22 cellular contexts compared by ENCODE assay signal in the genomic region with DNA sequence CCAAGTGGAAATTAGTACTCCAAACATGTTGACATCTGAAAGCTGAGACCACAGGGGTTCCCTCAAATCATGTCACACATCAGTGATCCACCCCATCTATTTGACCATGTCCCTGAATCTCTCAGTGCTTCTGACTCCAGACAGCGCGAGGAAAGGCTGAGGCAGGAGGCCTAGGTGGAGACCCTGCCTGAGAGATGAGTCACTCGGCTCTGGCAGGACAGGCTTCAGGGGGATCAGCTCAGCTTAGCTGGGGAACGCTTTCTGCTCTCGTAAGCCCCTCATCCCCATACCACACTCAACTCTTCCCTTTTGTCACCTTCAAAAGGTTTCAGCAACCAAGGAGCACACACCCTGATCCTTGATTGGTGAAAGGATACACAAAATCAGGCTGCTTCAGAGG. TPM values are rescaled to one million over a fixed set of nuclear protein-coding genes. Genes with fewer than 3 reads are reported as not detected.
A peak's percentile ranks its signal among the peaks of the same experiment; 100 is the strongest.
DNase-seq lines count a peak whose midpoint lies in the region; ATAC-seq, FAIRE-seq and TF ChIP-seq lines count a peak whose summit lies in the region.
"Had no signal": no experiment of that assay in that cellular context is flagged by ENCODE, and none has a peak within 500 bp of the region (broad histone marks: within the 10 kb centered on the region; RNA-seq: fewer than 3 reads in every experiment).

No MANE protein-coding gene starts in this region.

- no peak overlapping the region; a peak in 1 of 4 replicates for H3K9ac ChIP-seq in K562 (ENCODE audit: insufficient read depth in 1 of 2, low read depth in 2 of 2, low read length in 2 of 2)
- H3K9ac ChIP-seq in smooth muscle cell (ENCODE audit: low read depth) = no peak overlapping the region

- H2AFZ ChIP-seq in K562 (ENCODE audit: low read depth, low read length) = no peak overlapping the region
- H2AFZ ChIP-seq in smooth muscle cell (ENCODE audit: low read depth) = no peak overlapping the region

- WGBS in K562 (ENCODE audit: insufficient coverage, low coverage, missing lambda C conversion rate) = 14% methylated on average over 5 of the region's 5 CpGs
- WGBS in smooth muscle cell (ENCODE audit: low lambda C conversion rate) = 19% methylated on average over 5 of the region's 5 CpGs

- CTCF ChIA-PET in activated CD4-positive, alpha-beta T cell treated with anti-CD3 and anti-CD28 coated beads for 36 hours (lab: Charles Lee) = interaction anchor here (0.6 kb wide), 2 partner anchors 242 to 345 kb away, joined by 3 to 4 read pairs; partner anchors contain the start of gene ATAD2B
- CTCF ChIA-PET in K562 (lab: Yijun Ruan, JAX; ENCODE audit: low intra/inter-chr PET ratio) = no interaction called here

- H3K9me3 Mint-ChIP-seq in activated CD4-positive, alpha-beta T cell treated with anti-CD3 and anti-CD28 coated beads, Interleukin-2, amount 10 ng/mL, durations not matched to agents 24 days and 14 days = no peaks in the 10 kb centered on the region
- no peaks in the 10 kb centered on the region for H3K9me3 Mint-ChIP-seq in activated CD4-positive, alpha-beta T cell treated with anti-CD3 and anti-CD28 coated beads for 36 hours (ENCODE audit: low read depth)
- H3K9me3 Mint-ChIP-seq: CD4-positive, alpha-beta memory T cell had no signal

- no peak for FAIRE-seq in K562 (lab: Jason Lieb, UNC)
- FAIRE-seq: GM12878, GM18507, H54 had no signal

- no TSS peak for BruUV-seq in K562 (replicated peaks; lab: Mats Ljungman, UMichigan)

- H3K27ac ChIP-seq in WERI-Rb-1 (no peak overlapping the region), K562 (ENCODE audit: extremely low read depth, low read depth, low read length) (no peak overlapping the region), smooth muscle cell (ENCODE audit: low read depth) (no peak overlapping the region), caudate nucleus (ENCODE audit: low read depth, low read length) (no peak overlapping the region)

- in situ Hi-C loops in K562 (cut with MboI) = no loop called here

- TF ChIP-seq RAD21 in K562 (CRISPR knock-in tag; conservative IDR thresholded peaks at IDR 0.05 in 1 of 2, IDR thresholded peaks at IDR 0.05 in 1 of 2) = no peak

- DNase-seq in activated CD4-positive, alpha-beta T cell treated with anti-CD3 and anti-CD28 coated beads, Interleukin-2, amount 10 ng/mL, durations not matched to agents 24 days and 14 days = peak; percentile 47
- DNase-seq in activated CD4-positive, alpha-beta T cell treated with anti-CD3 and anti-CD28 coated beads for 36 hours = no peak
- DNase-seq in WERI-Rb-1 (peak; percentile 61), K562 (ENCODE audit: extremely low read depth in 1 of 4, low spot score in 3 of 4) (no peak), smooth muscle cell (lab: John Stamatoyannopoulos, UW; ENCODE audit: unreplicated experiment) (no peak), caudate nucleus (lab: John Stamatoyannopoulos, UW) (no peak)
- DNase-seq: 8988T; C1 segment of cervical spinal cord; Calu3; CD4-positive, alpha-beta memory T cell; COR-L47; DMS153; DND-41; GDM1; GOT3; HFFc6 had no signal

- H3K27me3 ChIP-seq in WERI-Rb-1 (ENCODE audit: insufficient read depth, low read depth, severe bottlenecking) = no peaks in the 10 kb centered on the region
- peaks cover 5 to 24% of the 10 kb centered on the region in 2 experiments; a peak in 4 of 5 replicates for H3K27me3 ChIP-seq in K562 (ENCODE audit: control insufficient read depth in 2 of 2, insufficient read depth in 2 of 2, low read length in 2 of 2)
- H3K27me3 ChIP-seq in smooth muscle cell (ENCODE audit: low read depth) = no peaks in the 10 kb centered on the region

- H3K4me2 ChIP-seq in K562 (ENCODE audit: insufficient read depth, low read length) (no peak overlapping the region), smooth muscle cell (peak overlapping the region; percentile 35)

- POLR2A ChIA-PET in activated CD4-positive, alpha-beta T cell treated with anti-CD3 and anti-CD28 coated beads for 36 hours (lab: Charles Lee) = interaction anchor here (0.7 kb wide), 1 partner anchor 61 kb away, joined by 3 read pairs; no protein-coding TSS in a partner anchor
- POLR2A ChIA-PET in K562 (lab: Yijun Ruan, JAX) = no interaction called here

- H3K79me2 ChIP-seq in K562 (ENCODE audit: control insufficient read depth, insufficient read depth, low read length) (no peaks in the 10 kb centered on the region), smooth muscle cell (ENCODE audit: low read depth) (no peaks in the 10 kb centered on the region)

- peaks cover 7% of the 10 kb centered on the region for H3K27me3 Mint-ChIP-seq in activated CD4-positive, alpha-beta T cell treated with anti-CD3 and anti-CD28 coated beads, Interleukin-2, amount 10 ng/mL, durations not matched to agents 24 days and 14 days
- peaks cover 4% of the 10 kb centered on the region for H3K27me3 Mint-ChIP-seq in activated CD4-positive, alpha-beta T cell treated with anti-CD3 and anti-CD28 coated beads for 36 hours

- H3K36me3 Mint-ChIP-seq in activated CD4-positive, alpha-beta T cell treated with anti-CD3 and anti-CD28 coated beads, Interleukin-2, amount 10 ng/mL, durations not matched to agents 24 days and 14 days (ENCODE audit: low read depth) = no peaks in the 10 kb centered on the region
- H3K36me3 Mint-ChIP-seq in activated CD4-positive, alpha-beta T cell treated with anti-CD3 and anti-CD28 coated beads for 36 hours (ENCODE audit: low read depth) = no peaks in the 10 kb centered on the region
- H3K36me3 Mint-ChIP-seq: CD4-positive, alpha-beta memory T cell had no signal

- intact Hi-C loops in activated CD4-positive, alpha-beta T cell treated with anti-CD3 and anti-CD28 coated beads, Interleukin-2, amount 10 ng/mL, durations not matched to agents 24 days and 14 days (cut with micrococcal nuclease) = no loop called here
- intact Hi-C loops in activated CD4-positive, alpha-beta T cell treated with anti-CD3 and anti-CD28 coated beads for 36 hours (cut with DNase I, micrococcal nuclease) = no loop called here
- intact Hi-C loops in K562 (cut with micrococcal nuclease) = no loop called here

- no peak overlapping the region for H3K4me3 Mint-ChIP-seq in activated CD4-positive, alpha-beta T cell treated with anti-CD3 and anti-CD28 coated beads, Interleukin-2, amount 10 ng/mL, durations not matched to agents 24 days and 14 days
- H3K4me3 Mint-ChIP-seq in activated CD4-positive, alpha-beta T cell treated with anti-CD3 and anti-CD28 coated beads for 36 hours = no peak overlapping the region
- H3K4me3 Mint-ChIP-seq: CD4-positive, alpha-beta memory T cell; HFFc6 had no signal

- TF ChIP-seq POLR2A in K562 (conservative IDR thresholded peaks at IDR 0.05) = no peak

- H3K36me3 ChIP-seq in WERI-Rb-1 = no peaks in the 10 kb centered on the region
- H3K36me3 ChIP-seq in K562 (ENCODE audit: control insufficient read depth, insufficient read depth, low read length) = no peaks in the 10 kb centered on the region
- no peaks in the 10 kb centered on the region for H3K36me3 ChIP-seq in smooth muscle cell (ENCODE audit: low read depth)
- H3K36me3 ChIP-seq: HAP-1 had no signal

- no peak for TF ChIP-seq EP300 in K562 (IDR thresholded peaks at IDR 0.05; ENCODE audit: low read length)

- ATAC-seq in activated CD4-positive, alpha-beta T cell treated with anti-CD3 and anti-CD28 coated beads for 36 hours = no peak
- no peak for ATAC-seq in K562
- ATAC-seq in GM19463 (IDR thresholded peaks at IDR 0.05; ENCODE audit: unreplicated experiment) = no peak
- ATAC-seq: GM12878 had no signal

- H3K4me3 ChIP-seq in WERI-Rb-1 (ENCODE audit: low read depth, low read length) = no peak overlapping the region
- H3K4me3 ChIP-seq in K562 = no peak overlapping the region
- no peak overlapping the region for H3K4me3 ChIP-seq in smooth muscle cell
- H3K4me3 ChIP-seq: GM12878, HAP-1 had no signal

- H3K27ac Mint-ChIP-seq in activated CD4-positive, alpha-beta T cell treated with anti-CD3 and anti-CD28 coated beads, Interleukin-2, amount 10 ng/mL, durations not matched to agents 24 days and 14 days = no peak overlapping the region
- no peak overlapping the region for H3K27ac Mint-ChIP-seq in activated CD4-positive, alpha-beta T cell treated with anti-CD3 and anti-CD28 coated beads for 36 hours
- H3K27ac Mint-ChIP-seq: CD4-positive, alpha-beta memory T cell; HFFc6 had no signal

- H3K4me1 ChIP-seq in K562 (replicated peaks in 1 of 2; ENCODE audit: control insufficient read depth in 2 of 2, insufficient read depth in 2 of 2, low read length in 2 of 2) (peaks cover 0 to 4% of the 10 kb centered on the region in 2 experiments; a peak in 1 of 5 replicates), smooth muscle cell (ENCODE audit: low read depth) (no peaks in the 10 kb centered on the region)
- H3K4me1 ChIP-seq: HAP-1 had no signal

- no peaks in the 10 kb centered on the region for H3F3A ChIP-seq in smooth muscle cell (ENCODE audit: low read depth)

- no peaks in the 10 kb centered on the region for H3K4me1 Mint-ChIP-seq in activated CD4-positive, alpha-beta T cell treated with anti-CD3 and anti-CD28 coated beads, Interleukin-2, amount 10 ng/mL, durations not matched to agents 24 days and 14 days
- no peaks in the 10 kb centered on the region for H3K4me1 Mint-ChIP-seq in activated CD4-positive, alpha-beta T cell treated with anti-CD3 and anti-CD28 coated beads for 36 hours
- H3K4me1 Mint-ChIP-seq: CD4-positive, alpha-beta memory T cell had no signal

- TF ChIP-seq CTCF in WERI-Rb-1 (IDR thresholded peaks at IDR 0.05; ENCODE audit: low read depth, low read length) (no peak), K562 (IDR thresholded peaks at IDR 0.05 in 2 of 3, conservative IDR thresholded peaks at IDR 0.05 in 1 of 3; ENCODE audit: insufficient read depth in 2 of 3, low read depth in 1 of 3, low read length in 3 of 3) (no peak), smooth muscle cell (IDR thresholded peaks at IDR 0.05; ENCODE audit: borderline replicate concordance, insufficient read depth, poor library complexity, severe bottlenecking) (no peak)

- H4K20me1 ChIP-seq in K562 (replicated peaks; ENCODE audit: control insufficient read depth, insufficient read depth, low read length) (no peaks in the 10 kb centered on the region), smooth muscle cell (ENCODE audit: low read depth) (no peaks in the 10 kb centered on the region)

- H3K9me1 ChIP-seq in K562 (ENCODE audit: control insufficient read depth, insufficient read depth, low read length) = no peaks in the 10 kb centered on the region

- H3K9me3 ChIP-seq in WERI-Rb-1 (ENCODE audit: severe bottlenecking) (no peaks in the 10 kb centered on the region), K562 (replicated peaks; ENCODE audit: control insufficient read depth, insufficient read depth, low read depth, low read length) (no peaks in the 10 kb centered on the region), smooth muscle cell (replicated peaks; ENCODE audit: low read depth) (no peaks in the 10 kb centered on the region)
- H3K9me3 ChIP-seq: HAP-1 had no signal

RNA-seq across cellular contexts. Expression of gene FAM228A, which starts 5.8 kb away (rescaled TPM):
- total RNA-seq in activated CD4-positive, alpha-beta T cell treated with anti-CD3 and anti-CD28 coated beads, Interleukin-2, amount 10 ng/mL, durations not matched to agents 24 days and 14 days = not detected in 2 replicates
- under 1 TPM; 0.16 to 0.28 TPM for total RNA-seq in activated CD4-positive, alpha-beta T cell treated with anti-CD3 and anti-CD28 coated beads for 36 hours
- not detected in 2 replicates for total RNA-seq in K562 (2011; cell fraction: chromatin; rRNA removed; ENCODE audit: low replicate concordance)
- not detected in 2 replicates for total RNA-seq in K562 (2011; cell fraction: nucleolus; rRNA removed)
- total RNA-seq in K562 (2011; cell fraction: nucleoplasm; rRNA removed) = 0.31 TPM in 1 of 2 replicates, not detected in the other
- total RNA-seq in K562 (2014; rRNA removed) = not detected in 2 replicates
- total RNA-seq in K562 (2014; rRNA removed; fragmentation: Illumina TruSeq; extraction: Trizol) = not detected in 2 replicates
- total RNA-seq in K562 (2015; rRNA removed; fragmentation: Illumina TruSeq; extraction: Trizol) = not detected in 2 replicates
- total RNA-seq in K562 (2021) = not detected in 2 replicates
- polyA plus RNA-seq in K562 (2011; rRNA removed) = not detected in 2 replicates
- not detected in 2 replicates for polyA plus RNA-seq in K562 (2011; cell fraction: cytosol; rRNA removed)
- polyA plus RNA-seq in K562 (2011; cell fraction: nucleus; rRNA removed) = not detected in 2 replicates
- 0.07 TPM in 1 of 2 replicates, not detected in the other for polyA plus RNA-seq in K562 (2012)
- polyA plus RNA-seq in K562 (2014; fragmentation: Illumina TruSeq; extraction: Trizol) = not detected in 2 replicates
- polyA plus RNA-seq in K562 (2014; fragmentation: Nextera tagmentation; extraction: Ambion mirVana) = not detected
- not detected in 2 replicates for polyA plus RNA-seq in K562 (2014; rRNA removed)
- not detected in 2 replicates for polyA minus RNA-seq in K562 (2011; rRNA and poly(A)+ RNA removed)
- polyA minus RNA-seq in K562 (2011; cell fraction: cytosol; rRNA and poly(A)+ RNA removed) = not detected in 2 replicates
- polyA minus RNA-seq in K562 (2011; cell fraction: nucleus; rRNA and poly(A)+ RNA removed) = not detected in 2 replicates
- not detected in 2 replicates for total RNA-seq in smooth muscle cell
- polyA plus RNA-seq in smooth muscle cell = 0.27 and 0.57 TPM in 2 replicates
- total RNA-seq: A673, Calu3, GM12878, HFFc6 had no signal

RNA-seq across cellular contexts. Expression of gene FAM228B, which starts 45.8 kb away (rescaled TPM):
- total RNA-seq in activated CD4-positive, alpha-beta T cell treated with anti-CD3 and anti-CD28 coated beads, Interleukin-2, amount 10 ng/mL, durations not matched to agents 24 days and 14 days = 3.2 and 4.7 TPM in 2 replicates
- 10 to 100 TPM in 1 of 2 experiments, 1 to 10 TPM in 1; 5.2 to 10.5 TPM for total RNA-seq in activated CD4-positive, alpha-beta T cell treated with anti-CD3 and anti-CD28 coated beads for 36 hours
- 5.1 and 10.9 TPM in 2 replicates for total RNA-seq in K562 (2011; cell fraction: chromatin; rRNA removed; ENCODE audit: low replicate concordance)
- total RNA-seq in K562 (2011; cell fraction: nucleolus; rRNA removed) = 6.2 and 9.7 TPM in 2 replicates
- 6.1 and 7.9 TPM in 2 replicates for total RNA-seq in K562 (2011; cell fraction: nucleoplasm; rRNA removed)
- total RNA-seq in K562 (2014; rRNA removed) (1.9 and 2.0 TPM in 2 replicates), K562 (2014; rRNA removed; fragmentation: Illumina TruSeq; extraction: Trizol) (2.7 and 3.7 TPM in 2 replicates), K562 (2015; rRNA removed; fragmentation: Illumina TruSeq; extraction: Trizol) (3.6 and 3.7 TPM in 2 replicates), K562 (2021) (1.9 and 2.1 TPM in 2 replicates), smooth muscle cell (7.0 and 14.2 TPM in 2 replicates)
- polyA plus RNA-seq in K562 (2011; rRNA removed) (3.5 and 4.1 TPM in 2 replicates), K562 (2014; fragmentation: Illumina TruSeq; extraction: Trizol) (2.0 and 2.6 TPM in 2 replicates), K562 (2014; fragmentation: Nextera tagmentation; extraction: Ambion mirVana) (1 to 10 TPM; 1.1 to 1.3 TPM), K562 (2014; rRNA removed) (1.4 and 3.0 TPM in 2 replicates), smooth muscle cell (16.6 and 18.1 TPM in 2 replicates)
- polyA plus RNA-seq in K562 (2011; cell fraction: cytosol; rRNA removed) = 0.78 and 0.97 TPM in 2 replicates
- 3.2 and 6.5 TPM in 2 replicates for polyA plus RNA-seq in K562 (2011; cell fraction: nucleus; rRNA removed)
- polyA plus RNA-seq in K562 (2012) = 3.2 and 12.5 TPM in 2 replicates
- 3.6 and 7.8 TPM in 2 replicates for polyA minus RNA-seq in K562 (2011; rRNA and poly(A)+ RNA removed)
- 0.82 and 1.7 TPM in 2 replicates for polyA minus RNA-seq in K562 (2011; cell fraction: cytosol; rRNA and poly(A)+ RNA removed)
- polyA minus RNA-seq in K562 (2011; cell fraction: nucleus; rRNA and poly(A)+ RNA removed) = 5.7 and 10.3 TPM in 2 replicates

RNA-seq across cellular contexts. Expression of gene PFN4, which starts 45.9 kb away (rescaled TPM):
- 0.47 TPM in 1 of 2 replicates, not detected in the other for total RNA-seq in activated CD4-positive, alpha-beta T cell treated with anti-CD3 and anti-CD28 coated beads, Interleukin-2, amount 10 ng/mL, durations not matched to agents 24 days and 14 days
- under 1 TPM in 1 of 2 experiments, not detected in 1; 0.30 TPM for total RNA-seq in activated CD4-positive, alpha-beta T cell treated with anti-CD3 and anti-CD28 coated beads for 36 hours
- 0.39 TPM in 1 of 2 replicates, not detected in the other for total RNA-seq in K562 (2011; cell fraction: chromatin; rRNA removed; ENCODE audit: low replicate concordance)
- total RNA-seq in K562 (2011; cell fraction: nucleolus; rRNA removed) = not detected in 2 replicates
- not detected in 2 replicates for total RNA-seq in K562 (2011; cell fraction: nucleoplasm; rRNA removed)
- total RNA-seq in K562 (2014; rRNA removed) (0.45 and 0.65 TPM in 2 replicates), K562 (2014; rRNA removed; fragmentation: Illumina TruSeq; extraction: Trizol) (0.51 and 0.73 TPM in 2 replicates), K562 (2015; rRNA removed; fragmentation: Illumina TruSeq; extraction: Trizol) (0.41 and 0.54 TPM in 2 replicates), K562 (2021) (0.16 and 0.56 TPM in 2 replicates), smooth muscle cell (1.5 TPM in 1 of 2 replicates, not detected in the other)
- polyA plus RNA-seq in K562 (2011; rRNA removed) (0.26 TPM in 1 of 2 replicates, not detected in the other), K562 (2014; fragmentation: Illumina TruSeq; extraction: Trizol) (0.31 TPM in 1 of 2 replicates, not detected in the other), K562 (2014; fragmentation: Nextera tagmentation; extraction: Ambion mirVana) (under 1 TPM; 0.07 to 0.15 TPM), K562 (2014; rRNA removed) (not detected in 2 replicates), smooth muscle cell (0.85 and 1.0 TPM in 2 replicates)
- 0.18 TPM in 1 of 2 replicates, not detected in the other for polyA plus RNA-seq in K562 (2011; cell fraction: cytosol; rRNA removed)
- polyA plus RNA-seq in K562 (2011; cell fraction: nucleus; rRNA removed) = 0.24 and 0.37 TPM in 2 replicates
- 0.42 and 0.46 TPM in 2 replicates for polyA plus RNA-seq in K562 (2012)
- not detected in 2 replicates for polyA minus RNA-seq in K562 (2011; rRNA and poly(A)+ RNA removed)
- not detected in 2 replicates for polyA minus RNA-seq in K562 (2011; cell fraction: cytosol; rRNA and poly(A)+ RNA removed)
- polyA minus RNA-seq in K562 (2011; cell fraction: nucleus; rRNA and poly(A)+ RNA removed) = 1.00 and 1.6 TPM in 2 replicates
- total RNA-seq: A673; CD4-positive, alpha-beta memory T cell had no signal
- polyA plus RNA-seq: CD4-positive, alpha-beta memory T cell had no signal

Comparison
In these comparisons a context has a peak if more than half of its experiments do, and no peak if none do; other contexts are left out.
1. DNase-seq: peak in activated CD4-positive, alpha-beta T cell treated with anti-CD3 and anti-CD28 coated beads, Interleukin-2, amount 10 ng/mL, durations not matched to agents 24 days and 14 days (single experiment) and WERI-Rb-1 (single experiment); none in activated CD4-positive, alpha-beta T cell treated with anti-CD3 and anti-CD28 coated beads for 36 hours (single experiment), K562 (0 of 4), smooth muscle cell (single experiment) and caudate nucleus (0 of 61).